ENCODE assay signal across 10 cellular contexts in genomic region chr17:61403846-61404701, GRCh38. TPM values are rescaled to one million over a fixed set of nuclear protein-coding genes. Genes with fewer than 3 reads are reported as not detected.
DNase-seq lines count a peak whose midpoint lies in the region; ATAC-seq and TF ChIP-seq lines count a peak whose summit lies in the region.
"Had no signal": no experiment of that assay in that cellular context is flagged by ENCODE, and none has a peak within 500 bp of the region (broad histone marks: within the 10 kb centered on the region; RNA-seq: fewer than 3 reads in every experiment).

No MANE protein-coding gene starts in this region.

- H3K27me3 Mint-ChIP-seq in activated T-helper 17 cell treated with anti-CD3 and anti-CD28 coated beads, Interleukin-2, amount 50 U/mL, for 72 hours = peaks cover 48% of the 10 kb centered on the region
- peaks cover 33 to 48% (median 40%) of the 10 kb centered on the region in 3 donors for H3K27me3 Mint-ChIP-seq in immature natural killer cell (ENCODE audit: low read depth in 3 of 3)

- peaks cover 6% of the 10 kb centered on the region for H3K36me3 Mint-ChIP-seq in activated T-helper 17 cell treated with anti-CD3 and anti-CD28 coated beads, Interleukin-2, amount 50 U/mL, for 72 hours (ENCODE audit: low read depth)
- H3K36me3 Mint-ChIP-seq in immature natural killer cell = no peaks in the 10 kb centered on the region

- ATAC-seq in activated T-helper 17 cell treated with anti-CD3 and anti-CD28 coated beads, Interleukin-2, amount 50 U/mL, for 72 hours (replicated peaks) = no peak
- no peak for ATAC-seq in HG03521 (IDR thresholded peaks at IDR 0.05; ENCODE audit: unreplicated experiment)

- TF ChIP-seq POLR2A in stomach (IDR thresholded peaks at IDR 0.05) = no peak

- H3K36me3 ChIP-seq in stomach = peaks cover 0 to 6% (median 3%) of the 10 kb centered on the region in 4 donors

- peak overlapping the region; percentile 28 to 75 (median 54) for H3K4me3 ChIP-seq in stomach

- H3K27ac Mint-ChIP-seq in activated T-helper 17 cell treated with anti-CD3 and anti-CD28 coated beads, Interleukin-2, amount 50 U/mL, for 72 hours = no peak overlapping the region
- no peak overlapping the region for H3K27ac Mint-ChIP-seq in immature natural killer cell

- no peak for TF ChIP-seq CTCF in stomach (IDR thresholded peaks at IDR 0.05)

- intact Hi-C loops in stomach (cut with DNase I; ENCODE audit: low total_unique reads) = no loop called here

- peaks cover 28 to 79% (median 69%) of the 10 kb centered on the region in 4 donors for H3K4me1 ChIP-seq in stomach

- peaks cover 32 to 100% (median 89%) of the 10 kb centered on the region in 3 donors for H3K27me3 ChIP-seq in stomach

- no peak for TF ChIP-seq EP300 in stomach (IDR thresholded peaks at IDR 0.05)

- no peaks in the 10 kb centered on the region for H3K9me3 ChIP-seq in stomach

- peak overlapping the region; percentile 47 for H3K4me3 Mint-ChIP-seq in activated T-helper 17 cell treated with anti-CD3 and anti-CD28 coated beads, Interleukin-2, amount 50 U/mL, for 72 hours
- peak overlapping the region; percentile 18 to 49 (median 44) for H3K4me3 Mint-ChIP-seq in immature natural killer cell

- peaks cover 5% of the 10 kb centered on the region for H3K4me1 Mint-ChIP-seq in activated T-helper 17 cell treated with anti-CD3 and anti-CD28 coated beads, Interleukin-2, amount 50 U/mL, for 72 hours
- peaks cover 25 to 28% of the 10 kb centered on the region in 2 donors for H3K4me1 Mint-ChIP-seq in immature natural killer cell

- 9 to 24% (median 12%) methylated on average over 46 to 71 of the region's 71 CpGs for WGBS in stomach, 5 donors

- no peaks in the 10 kb centered on the region for H3K9me3 Mint-ChIP-seq in activated T-helper 17 cell treated with anti-CD3 and anti-CD28 coated beads, Interleukin-2, amount 50 U/mL, for 72 hours
- H3K9me3 Mint-ChIP-seq in immature natural killer cell = no peaks in the 10 kb centered on the region

- peak overlapping the region; percentile 16 to 85 (median 73) for H3K27ac ChIP-seq in stomach

- DNase-seq in NCI-H82 (lab: John Stamatoyannopoulos, UW) = peak; percentile 39
- no peak for DNase-seq in NCI-H82 treated with DMSO at 0.1 percent for 48 hours (lab: John Stamatoyannopoulos, UW; ENCODE audit: unreplicated experiment)
- DNase-seq in immature natural killer cell = no peak
- DNase-seq in stomach = no peak
- no peak for DNase-seq in activated effector memory CD4-positive, alpha-beta T cell treated with Interleukin-2 at 50 U/mL for 16 hours
- DNase-seq in superior temporal gyrus (ENCODE audit: extremely low spot score) = no peak
- DNase-seq: GOT3 had no signal

RNA-seq across cellular contexts. Expression of gene TBX2, which starts 4.4 kb away (rescaled TPM):
- total RNA-seq in activated T-helper 17 cell treated with anti-CD3 and anti-CD28 coated beads, Interleukin-2, amount 50 U/mL, for 72 hours = not detected
- polyA plus RNA-seq in immature natural killer cell (not detected), stomach (10 to 100 TPM in 2 of 3 donors, 1 to 10 TPM in 1; 9.4 to 27.0 (median 21.8) TPM)
- 10 to 100 TPM in 4 of 5 donors, under 1 TPM in 1; 0.58 to 31.6 (median 22.3) TPM for total RNA-seq in stomach

RNA-seq across cellular contexts. Expression of gene TBX4, which starts 48.1 kb away (rescaled TPM):
- total RNA-seq in activated T-helper 17 cell treated with anti-CD3 and anti-CD28 coated beads, Interleukin-2, amount 50 U/mL, for 72 hours = not detected
- polyA plus RNA-seq in immature natural killer cell (not detected), stomach (under 1 TPM in 1 of 3 donors, not detected in 2; 0.08 TPM)
- under 1 TPM in 1 of 5 donors, not detected in 4; 0.73 TPM for total RNA-seq in stomach
- total RNA-seq: omental fat pad had no signal
